Comparison of ENCODE assay signal across 25 cellular contexts in the genomic region with DNA sequence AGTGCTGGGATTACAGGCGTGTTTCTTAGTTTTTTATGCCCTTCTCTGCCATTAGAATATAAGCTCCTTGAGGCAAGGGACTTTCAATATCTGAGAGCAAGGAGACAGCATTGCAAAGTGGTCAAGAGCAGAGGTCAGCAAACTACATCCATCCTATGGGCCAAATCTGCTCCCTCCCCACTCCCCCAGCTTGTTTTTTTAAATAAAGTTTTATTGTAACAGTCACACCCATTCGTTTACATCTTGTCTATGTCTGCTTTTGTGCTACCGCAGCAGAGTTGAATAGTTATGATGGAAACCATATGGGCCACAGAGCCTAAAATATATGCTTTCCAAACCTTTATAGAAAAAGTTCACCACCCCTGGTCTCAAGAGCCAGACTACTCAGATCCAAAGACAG.
"Had no signal": no experiment of that assay in that cellular context is flagged by ENCODE, and none has a peak within 500 bp of the region (broad histone marks: within the 10 kb centered on the region; RNA-seq: fewer than 3 reads in every experiment).

No MANE protein-coding gene starts in this region.

- H3K27ac Mint-ChIP-seq: effector memory CD8-positive, alpha-beta T cell; endodermal cell had no signal

- H3K27ac ChIP-seq: colonic mucosa, epithelial cell of prostate, gastrocnemius medialis, heart right ventricle, left lung, lower lobe of right lung had no signal

- H3K36me3 ChIP-seq: colonic mucosa, esophagus squamous epithelium, gastrocnemius medialis, heart right ventricle, left lung, lower lobe of right lung had no signal

- H3K4me3 ChIP-seq: colonic mucosa, esophagus squamous epithelium, gastrocnemius medialis, heart right ventricle, left lung, lower lobe of right lung had no signal

- ATAC-seq: effector memory CD8-positive, alpha-beta T cell; esophagus mucosa; gastrocnemius medialis; heart right ventricle; left cardiac atrium; left lung; left ventricle myocardium superior; lower lobe of right lung had no signal

- H3K9me3 ChIP-seq: colonic mucosa, esophagus squamous epithelium, gastrocnemius medialis, heart right ventricle, left lung, lower lobe of right lung had no signal

- H3K27me3 Mint-ChIP-seq: dendritic cell treated with granulocyte-macrophage colony-stimulating factor and Interleukin-4, amounts not matched to agents 40 ng/mL and 50 ng/mL, for 4 days had no signal

- DNase-seq: colonic mucosa; cortex of kidney; effector CD8-positive, alpha-beta T cell; effector memory CD8-positive, alpha-beta T cell; endodermal cell; erythroblast; esophagus squamous epithelium; foreskin melanocyte; gastrocnemius medialis; glutamatergic neuron; head of caudate nucleus; heart right ventricle; hippocampal formation; left cardiac atrium; left lung; left ventricle myocardium superior; lower lobe of right lung; mesenchymal stem cell; midbrain had no signal

- FAIRE-seq: endometrium, islet of Langerhans, keratinocyte had no signal

- H3K9me3 Mint-ChIP-seq: dendritic cell treated with granulocyte-macrophage colony-stimulating factor and Interleukin-4, amounts not matched to agents 40 ng/mL and 50 ng/mL, for 4 days; effector memory CD8-positive, alpha-beta T cell; endodermal cell had no signal

- H3K27me3 ChIP-seq: colonic mucosa, esophagus squamous epithelium, gastrocnemius medialis, heart right ventricle had no signal

- H3K4me3 Mint-ChIP-seq: dendritic cell treated with granulocyte-macrophage colony-stimulating factor and Interleukin-4, amounts not matched to agents 40 ng/mL and 50 ng/mL, for 4 days; effector memory CD8-positive, alpha-beta T cell; endodermal cell had no signal

- H3K4me1 ChIP-seq: colonic mucosa had no signal
